In the genomic region with DNA sequence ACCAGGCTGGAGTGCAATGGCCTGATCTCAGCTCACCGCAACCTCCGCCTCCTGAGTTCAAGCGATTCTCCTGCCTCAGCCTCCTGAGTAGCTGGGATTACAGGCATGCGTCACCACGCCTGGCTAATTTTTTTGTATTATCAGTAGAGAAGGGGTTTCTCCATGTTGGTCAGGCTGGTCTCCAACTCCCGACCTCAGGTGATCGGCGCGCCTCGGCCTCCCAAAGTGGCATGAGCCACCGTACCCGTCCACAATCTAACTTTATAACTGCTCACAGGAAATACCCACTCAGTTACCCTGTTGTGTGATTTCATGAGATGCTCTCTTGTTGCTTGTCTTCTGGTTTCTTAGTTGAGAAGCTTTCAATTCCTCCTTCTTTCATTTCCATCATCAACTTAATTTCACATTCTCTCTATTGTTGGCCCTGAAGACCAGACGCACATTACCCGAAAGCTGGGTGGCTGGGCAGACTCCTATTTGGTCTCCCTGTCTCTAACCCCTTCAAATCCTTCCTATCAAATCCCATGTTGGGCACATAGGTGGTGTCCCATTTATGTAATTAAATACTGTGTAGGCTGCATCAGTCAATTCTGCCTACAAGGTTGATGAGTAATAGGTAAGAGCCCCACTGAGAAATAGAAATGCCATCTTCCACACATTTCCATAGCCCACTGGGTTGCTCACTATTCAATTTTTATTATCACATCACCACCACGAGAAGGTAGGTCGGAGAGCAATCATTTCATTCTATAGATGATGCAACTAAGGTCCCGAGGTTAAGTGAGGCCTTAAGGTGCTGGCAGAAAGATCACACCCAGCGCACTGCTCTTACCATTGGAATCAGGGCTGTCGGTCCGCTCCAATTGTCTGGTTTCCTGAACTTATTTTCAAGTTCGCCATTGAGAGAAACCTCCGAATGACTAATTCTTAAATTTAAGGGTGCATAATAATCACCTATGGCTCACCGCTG, we compare ENCODE assay signal across 8 cellular contexts. TPM values are rescaled to one million over a fixed set of nuclear protein-coding genes. Genes with fewer than 3 reads are reported as not detected.
DNase-seq lines count a peak whose midpoint lies in the region; ATAC-seq and TF ChIP-seq lines count a peak whose summit lies in the region.

No MANE protein-coding gene starts in this region.

- TF ChIP-seq CTCF in GM12875 (IDR thresholded peaks at IDR 0.05; ENCODE audit: borderline replicate concordance, insufficient read depth, low read depth, low read length) (no peak), OCI-LY3 (IDR thresholded peaks at IDR 0.05; ENCODE audit: low read depth, low read length) (no peak), cardiac fibroblast (IDR thresholded peaks at IDR 0.05; ENCODE audit: low read depth, low read length) (no peak), mucosa of descending colon (IDR thresholded peaks at IDR 0.05) (no peak)

- H3K79me2 ChIP-seq in OCI-LY3 (ENCODE audit: low read length) = peaks cover 47% of the 10 kb centered on the region

- H3K9me3 ChIP-seq in OCI-LY3 (ENCODE audit: insufficient read depth, low read length) (no peaks in the 10 kb centered on the region), mucosa of descending colon (no peaks in the 10 kb centered on the region)

- no peaks in the 10 kb centered on the region for H4K20me1 ChIP-seq in OCI-LY3 (ENCODE audit: insufficient read depth, low read length)

- H3K27me3 ChIP-seq in OCI-LY3 (ENCODE audit: low read depth, low read length) = no peaks in the 10 kb centered on the region

- peak overlapping the region; percentile 69 for H3K9ac ChIP-seq in OCI-LY3 (ENCODE audit: low read length)

- intact Hi-C loops in mucosa of descending colon (cut with DNase I, micrococcal nuclease) = no loop called here

- H3K4me1 ChIP-seq in OCI-LY3 (ENCODE audit: low read length) (peaks cover 14% of the 10 kb centered on the region), mucosa of descending colon (ENCODE audit: low read depth) (no peaks in the 10 kb centered on the region), urinary bladder (ENCODE audit: insufficient read depth) (no peaks in the 10 kb centered on the region)

- DNase-seq in cardiac fibroblast (ENCODE audit: low read depth in 2 of 2) = peak; percentile 20 to 31
- no peak for DNase-seq in mucosa of descending colon
- no peak for DNase-seq in NCI-H2227 treated with DMSO at 0.1 percent for 48 hours (lab: John Stamatoyannopoulos, UW)
- no peak for DNase-seq in AG08395 (ENCODE audit: low spot score)
- DNase-seq in NCI-H1048 (lab: John Stamatoyannopoulos, UW) = no peak

- 60% methylated on average over 23 of the region's 23 CpGs for WGBS in urinary bladder

- H3K4me2 ChIP-seq in OCI-LY3 (ENCODE audit: low read length) = peak overlapping the region; percentile 91

- H3K36me3 ChIP-seq in OCI-LY3 (replicated peaks; ENCODE audit: low read depth, low read length) = peaks cover 19% of the 10 kb centered on the region
- H3K36me3 ChIP-seq in mucosa of descending colon (ENCODE audit: low read depth) = peaks cover 1% of the 10 kb centered on the region
- H3K36me3 ChIP-seq in urinary bladder (ENCODE audit: insufficient read depth) = peaks cover 5% of the 10 kb centered on the region

- H3K4me3 ChIP-seq in GM12875 (ENCODE audit: low read depth, low read length) = peak overlapping the region; percentile 96
- peak overlapping the region; percentile 99 for H3K4me3 ChIP-seq in OCI-LY3 (ENCODE audit: low read length)
- peak overlapping the region; percentile 58 to 78 for H3K4me3 ChIP-seq in cardiac fibroblast (replicated peaks in 1 of 2; ENCODE audit: low read depth in 2 of 2, low read length in 2 of 2)
- peak overlapping the region; percentile 78 for H3K4me3 ChIP-seq in mucosa of descending colon
- peak overlapping the region; percentile 85 for H3K4me3 ChIP-seq in urinary bladder (ENCODE audit: low read depth, low read length)

- H3K27ac ChIP-seq in OCI-LY3 (ENCODE audit: low read length) (peak overlapping the region; percentile 53), urinary bladder (ENCODE audit: low read depth) (peak overlapping the region; percentile 64)

- H2AFZ ChIP-seq in OCI-LY3 (ENCODE audit: low read depth, low read length) = 0 out of 2 replicates have a peak overlapping the region, but pooled peaks have one; percentile 25

- peak; percentile 4 for ATAC-seq in mucosa of descending colon

RNA-seq across cellular contexts. Expression of a gene that starts 1.0 kb away (rescaled TPM):
- 10 to 100 TPM in 2 of 3 donors, 1 to 10 TPM in 1; 5.4 to 19.7 (median 18.3) TPM for total RNA-seq in mucosa of descending colon
- 6.5 TPM for total RNA-seq in urinary bladder
- polyA plus RNA-seq in urinary bladder = 3.4 TPM

RNA-seq across cellular contexts. Expression of a gene that starts 13.3 kb away (rescaled TPM):
- total RNA-seq in mucosa of descending colon = 10 to 100 TPM; 60.1 to 73.9 (median 62.9) TPM
- 50.0 TPM for total RNA-seq in urinary bladder
- polyA plus RNA-seq in urinary bladder = 114 TPM

RNA-seq across cellular contexts. Expression of a gene that starts 35.8 kb away (rescaled TPM):
- total RNA-seq in mucosa of descending colon = under 1 TPM; 0.22 to 0.58 (median 0.32) TPM
- 1.4 TPM for total RNA-seq in urinary bladder
- polyA plus RNA-seq in urinary bladder = 0.19 TPM

Comparison
In these comparisons a context has a peak if more than half of its experiments do, and no peak if none do; other contexts are left out.
1. DNase-seq: peak in cardiac fibroblast (2 of 2); none in mucosa of descending colon (0 of 3), NCI-H2227 treated with DMSO at 0.1 percent for 48 hours (single experiment), AG08395 (single experiment) and NCI-H1048 (single experiment).
2. Peak in every context shown above with its lines, with median percentiles within 50 percentile points of each other: H3K4me3 ChIP-seq.